In genomic region chr3:112048911-112049310, GRCh38 we compare ENCODE assay signal across 1 cellular context.
TF ChIP-seq lines count a peak whose summit lies in the region.

No MANE protein-coding gene starts in this region.

TF ChIP-seq in H1, 55 proteins besides CTCF, POLR2A, EP300 and RAD21 (continued from another document):
- TF ChIP-seq USF2 (IDR thresholded peaks at IDR 0.05; ENCODE audit: low read length), result no peak
- no peak for TF ChIP-seq EGR1 (IDR thresholded peaks at IDR 0.05; ENCODE audit: borderline replicate concordance, low read depth, low read length)
- no peak for TF ChIP-seq RFX5 (IDR thresholded peaks at IDR 0.05; ENCODE audit: borderline replicate concordance, low read depth, low read length)
TF ChIP-seq in H1: peak in this region for 0.
